ENCODE assay signal across 8 cellular contexts in the genomic region with DNA sequence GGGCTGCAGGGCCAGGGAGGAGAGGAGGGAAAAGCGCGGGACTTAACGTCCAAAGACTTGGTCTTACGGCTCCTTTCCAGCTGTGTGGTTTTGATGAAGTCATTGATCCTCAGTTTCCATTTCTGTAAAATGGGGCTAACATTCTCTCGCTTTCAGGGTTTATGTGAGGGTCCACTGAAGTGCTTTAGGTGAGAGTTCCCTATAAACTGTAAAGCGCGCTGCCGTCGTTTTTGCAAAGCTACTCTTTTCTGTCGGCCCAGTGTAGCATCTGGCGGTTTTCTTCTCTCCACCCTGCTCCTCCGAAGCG. TPM values are rescaled to one million over a fixed set of nuclear protein-coding genes. Genes with fewer than 3 reads are reported as not detected.
DNase-seq lines count a peak whose midpoint lies in the region; TF ChIP-seq lines count a peak whose summit lies in the region.

No MANE protein-coding gene starts in this region.

- no peaks in the 10 kb centered on the region for H3K27me3 Mint-ChIP-seq in nephron progenitor cell (ENCODE audit: low read depth, poor library complexity)

- H3K4me3 Mint-ChIP-seq in nephron progenitor cell: peak overlapping the region; percentile 99

- no peak overlapping the region for H3K27ac Mint-ChIP-seq in nephron progenitor cell

- H3K36me3 Mint-ChIP-seq in nephron progenitor cell (ENCODE audit: low read depth): peaks cover 3% of the 10 kb centered on the region

- intact Hi-C loops in posterior cingulate gyrus (cut with DNase I): loop anchor here (1.0 to 5.0 kb wide), 4 partner anchors 53 to 221 kb away; partner anchors contain the start of genes RMDN3 and VPS18

- peak overlapping the region; percentile 50 for H3K27ac ChIP-seq in duodenal mucosa (ENCODE audit: low read depth, low read length)

- DNase-seq in BJ (ENCODE audit: low read depth) (no peak), LNCaP clone FGC (ENCODE audit: low read depth) (no peak), nephron progenitor cell (no peak), posterior cingulate gyrus (no peak), GM19240 (ENCODE audit: insufficient read length, low spot score) (no peak), dermis blood vessel endothelial cell (no peak), OCI-M1 (lab: John Stamatoyannopoulos, UW) (no peak)

- H3K9me3 Mint-ChIP-seq in nephron progenitor cell: no peaks in the 10 kb centered on the region

- H3K27me3 ChIP-seq in BJ (ENCODE audit: control insufficient read depth, insufficient read depth, low read length) (no peaks in the 10 kb centered on the region), duodenal mucosa (ENCODE audit: control insufficient read depth in 1 of 2, insufficient read depth in 2 of 2, low read length in 2 of 2) (no peaks in the 10 kb centered on the region)

- CTCF ChIA-PET in BJ (lab: Yijun Ruan, JAX): interaction anchor here (0.8 to 1.9 kb wide), 4 partner anchors 50 to 357 kb away, joined by 3 to 12 read pairs (median 4); partner anchors contain the start of gene VPS18

- H3K4me1 ChIP-seq in duodenal mucosa (ENCODE audit: control insufficient read depth in 1 of 2, insufficient read depth in 2 of 2, low read length in 2 of 2): peaks cover 28 to 36% of the 10 kb centered on the region in 2 donors

- no peaks in the 10 kb centered on the region for H3K9me3 ChIP-seq in duodenal mucosa (ENCODE audit: control insufficient read depth in 1 of 2, low read length in 2 of 2)

- peak overlapping the region; percentile 71 for H3K4me3 ChIP-seq in BJ (ENCODE audit: low read depth, low read length)
- H3K4me3 ChIP-seq in LNCaP clone FGC (ENCODE audit: low read depth, low read length): peak overlapping the region; percentile 67
- peak overlapping the region; percentile 99 to 100 for H3K4me3 ChIP-seq in duodenal mucosa (ENCODE audit: low read depth in 1 of 2, low read length in 2 of 2)

- POLR2A ChIA-PET in BJ (lab: Charles Lee): interaction anchor here (0.6 kb wide), 1 partner anchor 15 kb away, joined by 3 read pairs; no protein-coding TSS in a partner anchor

- TF ChIP-seq CTCF in BJ (IDR thresholded peaks at IDR 0.05; ENCODE audit: insufficient read depth, low read depth, low read length) (no peak), LNCaP clone FGC (IDR thresholded peaks at IDR 0.05; ENCODE audit: control insufficient read depth, extremely low read depth, insufficient read depth) (no peak), nephron progenitor cell (IDR thresholded peaks at IDR 0.05) (no peak)

- peaks cover 32% of the 10 kb centered on the region for H3K4me1 Mint-ChIP-seq in nephron progenitor cell

- H3K36me3 ChIP-seq in BJ (ENCODE audit: control insufficient read depth, insufficient read depth, low read length) (peaks cover 6% of the 10 kb centered on the region), duodenal mucosa (ENCODE audit: control insufficient read depth in 1 of 2, insufficient read depth in 2 of 2, low read length in 2 of 2) (peaks cover 9 to 22% of the 10 kb centered on the region in 2 donors)

- H3K9ac ChIP-seq in duodenal mucosa (ENCODE audit: low read depth in 1 of 2, low read length in 2 of 2): peak overlapping the region; percentile 51 to 100

RNA-seq across cellular contexts. Expression of gene DNAJC17, which starts 0.6 kb away (rescaled TPM):
- 30.8 and 37.1 TPM in 2 replicates for polyA plus RNA-seq in BJ (2011; rRNA removed)
- polyA minus RNA-seq in BJ (2011; rRNA and poly(A)+ RNA removed): 16.2 and 18.6 TPM in 2 replicates
- 21.6 and 61.4 TPM in 2 replicates for total RNA-seq in dermis blood vessel endothelial cell

RNA-seq across cellular contexts. Expression of gene ZFYVE19, which starts 1.0 kb away (rescaled TPM):
- 22.6 and 31.9 TPM in 2 replicates for polyA plus RNA-seq in BJ (2011; rRNA removed)
- 13.2 and 20.4 TPM in 2 replicates for polyA minus RNA-seq in BJ (2011; rRNA and poly(A)+ RNA removed)
- total RNA-seq in dermis blood vessel endothelial cell: 32.3 and 47.5 TPM in 2 replicates

RNA-seq across cellular contexts. Expression of gene PPP1R14D, which starts 20.7 kb away (rescaled TPM):
- not detected in 2 replicates for polyA plus RNA-seq in BJ (2011; rRNA removed)
- not detected in 2 replicates for polyA minus RNA-seq in BJ (2011; rRNA and poly(A)+ RNA removed)
- not detected in 2 replicates for total RNA-seq in dermis blood vessel endothelial cell

RNA-seq across cellular contexts. Expression of gene SPINT1, which starts 36.0 kb away (rescaled TPM):
- polyA plus RNA-seq in BJ (2011; rRNA removed): 0.22 and 1.1 TPM in 2 replicates
- 1.9 and 3.5 TPM in 2 replicates for polyA minus RNA-seq in BJ (2011; rRNA and poly(A)+ RNA removed)
- total RNA-seq in dermis blood vessel endothelial cell: 1.2 and 3.7 TPM in 2 replicates

RNA-seq across cellular contexts. Expression of gene C15orf62, which starts 38.1 kb away (rescaled TPM):
- polyA plus RNA-seq in BJ (2011; rRNA removed): 0.04 TPM in 1 of 2 replicates, not detected in the other
- polyA minus RNA-seq in BJ (2011; rRNA and poly(A)+ RNA removed): not detected in 2 replicates
- 1.0 and 2.1 TPM in 2 replicates for total RNA-seq in dermis blood vessel endothelial cell
